Comparison of ENCODE assay signal across 14 cellular contexts in the genomic region with DNA sequence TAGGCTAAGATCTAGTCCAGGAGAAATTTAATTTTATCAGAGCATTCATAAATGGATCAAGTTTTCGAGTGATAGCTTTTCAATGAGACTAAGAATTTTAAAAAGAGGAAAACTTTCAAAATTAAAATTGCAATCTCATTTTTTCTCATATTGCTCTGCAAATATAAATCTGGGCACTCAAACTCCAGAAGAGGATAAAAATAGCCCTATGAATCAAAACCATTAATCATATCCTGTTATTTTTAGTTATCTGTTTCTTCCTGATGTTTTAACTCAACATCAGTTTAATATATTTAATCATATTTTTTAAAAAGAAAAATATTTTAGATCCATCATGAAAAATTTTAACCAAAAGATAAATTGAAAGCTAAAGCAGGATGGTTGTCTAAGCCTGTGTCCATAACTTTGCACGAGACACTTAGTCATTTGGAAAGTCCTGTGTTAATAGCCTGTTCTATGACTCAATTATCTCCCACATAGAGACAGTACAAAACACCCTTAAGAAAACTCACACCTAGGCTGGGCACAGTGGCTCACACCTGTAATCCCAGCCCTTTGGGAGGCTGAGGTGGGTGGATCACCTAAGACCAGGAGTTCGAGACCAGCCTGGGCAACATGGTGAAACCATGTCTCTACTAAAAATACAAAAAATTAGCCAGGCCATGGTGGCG. TPM values are rescaled to one million over a fixed set of nuclear protein-coding genes. Genes with fewer than 3 reads are reported as not detected.
DNase-seq lines count a peak whose midpoint lies in the region; ATAC-seq, FAIRE-seq and TF ChIP-seq lines count a peak whose summit lies in the region.
"Had no signal": no experiment of that assay in that cellular context is flagged by ENCODE, and none has a peak within 500 bp of the region (broad histone marks: within the 10 kb centered on the region; RNA-seq: fewer than 3 reads in every experiment).

No MANE protein-coding gene starts in this region.

- no peaks in the 10 kb centered on the region for H3K9me2 ChIP-seq in Karpas-422 (replicated peaks; ENCODE audit: insufficient read depth, low read length)

- intact Hi-C loops in activated CD8-positive, alpha-beta T cell treated with anti-CD3 and anti-CD28 coated beads for 36 hours (cut with micrococcal nuclease), result no loop called here
- intact Hi-C loops in GM12878 (cut with micrococcal nuclease; ENCODE audit: unreplicated experiment), result no loop called here

- ATAC-seq in activated CD8-positive, alpha-beta T cell treated with anti-CD3 and anti-CD28 coated beads for 36 hours, result peak; percentile 74
- no peak for ATAC-seq in activated CD8-positive, alpha-beta T cell treated with anti-CD3 and anti-CD28 coated beads, Interleukin-2, amount 10 ng/mL, durations not matched to agents 7 days and 5 days
- ATAC-seq in HG03064 (IDR thresholded peaks at IDR 0.05; ENCODE audit: low read depth, unreplicated experiment) (peak; percentile 80), GM12878 (peak; percentile 85), GM21576 (IDR thresholded peaks at IDR 0.05; ENCODE audit: unreplicated experiment) (no peak)
- peak; percentile 69 for ATAC-seq in stimulated activated naive CD8-positive, alpha-beta T cell treated with anti-CD3 and anti-CD28 coated beads, Interleukin-15, Interleukin-2, amounts not matched to agents 100 U/mL and 50 U/mL, for 24 hours
- ATAC-seq: sciatic nerve had no signal

- H3K27ac ChIP-seq in GM12878 (ENCODE audit: control insufficient read depth, insufficient read depth) (no peak overlapping the region), Karpas-422 (ENCODE audit: low read length) (no peak overlapping the region)
- H3K27ac ChIP-seq: tibial nerve had no signal

- H2AFZ ChIP-seq in GM12878 (ENCODE audit: control insufficient read depth, low read depth, low read length) (no peak overlapping the region), Karpas-422 (ENCODE audit: low read length) (no peak overlapping the region)

- H3K4me3 Mint-ChIP-seq in activated CD8-positive, alpha-beta T cell treated with anti-CD3 and anti-CD28 coated beads for 36 hours, result no peak overlapping the region
- no peak overlapping the region for H3K4me3 Mint-ChIP-seq in activated CD8-positive, alpha-beta T cell treated with anti-CD3 and anti-CD28 coated beads, Interleukin-2, amount 10 ng/mL, durations not matched to agents 7 days and 5 days

- FAIRE-seq in GM12878 (lab: Jason Lieb, UNC), result no peak
- FAIRE-seq: H1 had no signal

- no peak overlapping the region for H3K27ac Mint-ChIP-seq in activated CD8-positive, alpha-beta T cell treated with anti-CD3 and anti-CD28 coated beads for 36 hours
- H3K27ac Mint-ChIP-seq in activated CD8-positive, alpha-beta T cell treated with anti-CD3 and anti-CD28 coated beads, Interleukin-2, amount 10 ng/mL, durations not matched to agents 7 days and 5 days, result no peak overlapping the region

- no peak for TF ChIP-seq RAD21 in GM12878 (IDR thresholded peaks at IDR 0.05; ENCODE audit: insufficient read depth, low read depth, low read length)

- no peak for TF ChIP-seq POLR2A in GM12878 (IDR thresholded peaks at IDR 0.05; ENCODE audit: low read depth, low read length)

- 0 out of 4 replicates have a peak, but pooled peaks cover 0 to 3% of the 10 kb centered on the region in 2 experiments for H3K27me3 ChIP-seq in GM12878 (replicated peaks in 1 of 2; ENCODE audit: control insufficient read depth in 2 of 2, insufficient read depth in 2 of 2, low read length in 1 of 2)
- no peaks in the 10 kb centered on the region for H3K27me3 ChIP-seq in Karpas-422 (ENCODE audit: low read length)
- H3K27me3 ChIP-seq: tibial nerve had no signal

- SMC1A ChIA-PET in GM12878 (lab: Charles Lee; ENCODE audit: uncharacterized antibody, unreplicated experiment), result interaction anchor here (1.0 kb wide), 1 partner anchor 17 kb away, joined by 3 read pairs; a partner anchor contains a TSS

- RAD21 ChIA-PET in GM12878 (lab: Charles Lee; ENCODE audit: unreplicated experiment), result no interaction called here

- H3K36me3 ChIP-seq in GM12878 (ENCODE audit: control insufficient read depth in 2 of 2, insufficient read depth in 2 of 2, low read length in 1 of 2) (no peaks in the 10 kb centered on the region), Karpas-422 (ENCODE audit: insufficient read depth, low read length) (no peaks in the 10 kb centered on the region)
- H3K36me3 ChIP-seq: tibial nerve had no signal

- H3K9me3 ChIP-seq in GM12878 (replicated peaks; ENCODE audit: control insufficient read depth, insufficient read depth, low read length), result no peaks in the 10 kb centered on the region
- no peaks in the 10 kb centered on the region for H3K9me3 ChIP-seq in Karpas-422 (ENCODE audit: low read length)
- H3K9me3 ChIP-seq: tibial nerve had no signal

- WGBS in GM12878 (ENCODE audit: insufficient coverage, insufficient replicate concordance, low lambda C conversion rate, missing lambda C conversion rate), result 14% methylated on average over 4 of the region's 4 CpGs

- no peaks in the 10 kb centered on the region for H3K4me1 Mint-ChIP-seq in activated CD8-positive, alpha-beta T cell treated with anti-CD3 and anti-CD28 coated beads for 36 hours (ENCODE audit: low read depth)
- no peaks in the 10 kb centered on the region for H3K4me1 Mint-ChIP-seq in activated CD8-positive, alpha-beta T cell treated with anti-CD3 and anti-CD28 coated beads, Interleukin-2, amount 10 ng/mL, durations not matched to agents 7 days and 5 days (ENCODE audit: low read depth)

- in situ Hi-C loops in GM12878 (cut with MboI), result no loop called here

- H3K4me2 ChIP-seq in GM12878 (ENCODE audit: control insufficient read depth, insufficient read depth) (no peak overlapping the region), Karpas-422 (ENCODE audit: low read depth, low read length, poor library complexity, severe bottlenecking) (no peak overlapping the region)

- CTCF ChIA-PET in activated CD8-positive, alpha-beta T cell treated with anti-CD3 and anti-CD28 coated beads for 36 hours (lab: Charles Lee), result no interaction called here
- CTCF ChIA-PET in activated CD8-positive, alpha-beta T cell treated with anti-CD3 and anti-CD28 coated beads, Interleukin-2, amount 10 ng/mL, durations not matched to agents 7 days and 5 days (lab: Charles Lee), result no interaction called here
- CTCF ChIA-PET in GM12878 (lab: Yijun Ruan, JAX), result no interaction called here

- H3K4me1 ChIP-seq in GM12878 (ENCODE audit: control insufficient read depth, insufficient read depth, low read length), result no peaks in the 10 kb centered on the region
- H3K4me1 ChIP-seq in Karpas-422 (ENCODE audit: low read length), result no peaks in the 10 kb centered on the region
- H3K4me1 ChIP-seq: tibial nerve had no signal

- H3K4me3 ChIP-seq in GM12878 (no peak overlapping the region), Karpas-422 (ENCODE audit: low read length) (no peak overlapping the region)
- H3K4me3 ChIP-seq: tibial nerve had no signal

- no peak for TF ChIP-seq EP300 in GM12878 (IDR thresholded peaks at IDR 0.05; ENCODE audit: borderline replicate concordance in 1 of 2, control insufficient read depth in 1 of 2, low read depth in 2 of 2, low read length in 2 of 2)

- no peak for DNase-seq in activated CD8-positive, alpha-beta T cell treated with anti-CD3 and anti-CD28 coated beads for 36 hours
- no peak for DNase-seq in activated CD8-positive, alpha-beta T cell treated with anti-CD3 and anti-CD28 coated beads, Interleukin-2, amount 10 ng/mL, durations not matched to agents 7 days and 5 days
- DNase-seq in GM12878 (ENCODE audit: low read depth, low spot score), result no peak
- DNase-seq in stimulated activated naive CD8-positive, alpha-beta T cell treated with anti-CD3 and anti-CD28 coated beads, Interleukin-15, Interleukin-2, amounts not matched to agents 100 U/mL and 50 U/mL, for 24 hours, result no peak
- no peak for DNase-seq in MV-4-11 (lab: John Stamatoyannopoulos, UW)
- DNase-seq in Karpas-422, result no peak
- DNase-seq: activated T-cell treated with anti-CD3 and anti-CD28 coated beads, Interleukin-2, amount 50 U/mL, for 48 hours; head of caudate nucleus; NCI-H510A treated with DMSO at 0.1 percent for 48 hours had no signal

- H4K20me1 ChIP-seq in GM12878 (ENCODE audit: control insufficient read depth, insufficient read depth) (no peaks in the 10 kb centered on the region), Karpas-422 (ENCODE audit: insufficient read depth, low read depth, low read length) (no peaks in the 10 kb centered on the region)

- BruUV-seq in GM12878 (replicated peaks; lab: Mats Ljungman, UMichigan), result no TSS peak

- no peak for TF ChIP-seq CTCF in activated CD8-positive, alpha-beta T cell treated with anti-CD3 and anti-CD28 coated beads for 36 hours (IDR thresholded peaks at IDR 0.05)
- TF ChIP-seq CTCF in GM12878 (IDR thresholded peaks at IDR 0.05 in 2 of 3, conservative IDR thresholded peaks at IDR 0.05 in 1 of 3; ENCODE audit: control insufficient read depth in 2 of 3, extremely low read depth in 1 of 3, insufficient read depth in 1 of 3, low read depth in 3 of 3, low read length in 3 of 3), result no peak

- POLR2A ChIA-PET in activated CD8-positive, alpha-beta T cell treated with anti-CD3 and anti-CD28 coated beads for 36 hours (lab: Charles Lee), result no interaction called here
- POLR2A ChIA-PET in activated CD8-positive, alpha-beta T cell treated with anti-CD3 and anti-CD28 coated beads, Interleukin-2, amount 10 ng/mL, durations not matched to agents 7 days and 5 days (lab: Charles Lee), result no interaction called here
- POLR2A ChIA-PET in GM12878 (lab: Charles Lee), result no interaction called here

- H3K79me2 ChIP-seq in GM12878 (ENCODE audit: control insufficient read depth, insufficient read depth, low read length) (no peaks in the 10 kb centered on the region), Karpas-422 (ENCODE audit: low read length) (no peaks in the 10 kb centered on the region)

- H3K9ac ChIP-seq in GM12878 (ENCODE audit: control insufficient read depth, insufficient read depth, low read length) (no peak overlapping the region), Karpas-422 (ENCODE audit: low read length) (no peak overlapping the region)

- no peaks in the 10 kb centered on the region for H3K9me3 Mint-ChIP-seq in activated CD8-positive, alpha-beta T cell treated with anti-CD3 and anti-CD28 coated beads for 36 hours
- H3K9me3 Mint-ChIP-seq in activated CD8-positive, alpha-beta T cell treated with anti-CD3 and anti-CD28 coated beads, Interleukin-2, amount 10 ng/mL, durations not matched to agents 7 days and 5 days (ENCODE audit: insufficient read depth), result no peaks in the 10 kb centered on the region

- H3K36me3 Mint-ChIP-seq in activated CD8-positive, alpha-beta T cell treated with anti-CD3 and anti-CD28 coated beads for 36 hours (ENCODE audit: low read depth), result no peaks in the 10 kb centered on the region
- H3K36me3 Mint-ChIP-seq in activated CD8-positive, alpha-beta T cell treated with anti-CD3 and anti-CD28 coated beads, Interleukin-2, amount 10 ng/mL, durations not matched to agents 7 days and 5 days (ENCODE audit: low read depth), result no peaks in the 10 kb centered on the region

- no peaks in the 10 kb centered on the region for H3K27me3 Mint-ChIP-seq in activated CD8-positive, alpha-beta T cell treated with anti-CD3 and anti-CD28 coated beads for 36 hours
- H3K27me3 Mint-ChIP-seq in activated CD8-positive, alpha-beta T cell treated with anti-CD3 and anti-CD28 coated beads, Interleukin-2, amount 10 ng/mL, durations not matched to agents 7 days and 5 days (ENCODE audit: low read depth), result no peaks in the 10 kb centered on the region

RNA-seq across cellular contexts. Expression of a gene that starts 17.1 kb away (rescaled TPM):
- total RNA-seq in activated CD8-positive, alpha-beta T cell treated with anti-CD3 and anti-CD28 coated beads for 36 hours, result 100 to 1,000 TPM; 229 to 238 TPM
- total RNA-seq in activated CD8-positive, alpha-beta T cell treated with anti-CD3 and anti-CD28 coated beads, Interleukin-2, amount 10 ng/mL, durations not matched to agents 7 days and 5 days, result 100 to 1,000 TPM; 222 to 228 TPM
- 179 and 193 TPM in 2 replicates for total RNA-seq in GM12878 (2013; cell fraction: nucleolus; rRNA removed)
- total RNA-seq in GM12878 (2014; rRNA removed) (72.6 and 72.9 TPM in 2 replicates), GM12878 (2014; rRNA removed; fragmentation: Illumina TruSeq; extraction: Trizol) (73.3 and 81.9 TPM in 2 replicates), GM12878 (2021) (180 and 182 TPM in 2 replicates)
- polyA plus RNA-seq in GM12878 (2011; ENCODE audit: low read depth), result 71.5 TPM
- polyA plus RNA-seq in GM12878 (2011; rRNA removed) (88.9 and 95.8 TPM in 2 replicates), GM12878 (2014; fragmentation: Illumina TruSeq; extraction: Trizol) (152 and 182 TPM in 2 replicates), GM12878 (2014; fragmentation: Nextera tagmentation; extraction: Ambion mirVana) (10 to 100 TPM; 53.4 to 74.2 TPM), GM12878 (2014; rRNA removed) (80.2 and 87.9 TPM in 2 replicates), GM12878 (2016; fragmentation: Nextera tagmentation; extraction: Ambion mirVana) (100 to 1,000 TPM; 122 to 128 TPM)
- 99.8 and 140 TPM in 2 replicates for polyA plus RNA-seq in GM12878 (2011; cell fraction: cytosol; rRNA removed)
- polyA plus RNA-seq in GM12878 (2011; cell fraction: nucleus; rRNA removed), result 70.7 and 80.7 TPM in 2 replicates
- polyA plus RNA-seq in GM12878 (2012), result 74.9 and 86.2 TPM in 2 replicates
- 110 and 111 TPM in 2 replicates for polyA minus RNA-seq in GM12878 (2011; rRNA and poly(A)+ RNA removed)
- 61.1 and 93.8 TPM in 2 replicates for polyA minus RNA-seq in GM12878 (2011; cell fraction: cytosol; rRNA and poly(A)+ RNA removed)
- 38.9 and 64.9 TPM in 2 replicates for polyA minus RNA-seq in GM12878 (2011; cell fraction: nucleus; rRNA and poly(A)+ RNA removed)
- 69.0 and 111 TPM in 2 replicates for total RNA-seq in Karpas-422 (2014; rRNA removed; shearing (Covaris generic); ENCODE audit: low replicate concordance)

Comparison
In these comparisons a context has a peak if more than half of its experiments do, and no peak if none do; other contexts are left out.
1. ATAC-seq: peak in activated CD8-positive, alpha-beta T cell treated with anti-CD3 and anti-CD28 coated beads for 36 hours (single experiment), HG03064 (single experiment), GM12878 (single experiment) and stimulated activated naive CD8-positive, alpha-beta T cell treated with anti-CD3 and anti-CD28 coated beads, Interleukin-15, Interleukin-2, amounts not matched to agents 100 U/mL and 50 U/mL, for 24 hours (single experiment); none in activated CD8-positive, alpha-beta T cell treated with anti-CD3 and anti-CD28 coated beads, Interleukin-2, amount 10 ng/mL, durations not matched to agents 7 days and 5 days (single experiment) and GM21576 (single experiment).